Comparison of ENCODE assay signal across 1 cellular context in the genomic region with DNA sequence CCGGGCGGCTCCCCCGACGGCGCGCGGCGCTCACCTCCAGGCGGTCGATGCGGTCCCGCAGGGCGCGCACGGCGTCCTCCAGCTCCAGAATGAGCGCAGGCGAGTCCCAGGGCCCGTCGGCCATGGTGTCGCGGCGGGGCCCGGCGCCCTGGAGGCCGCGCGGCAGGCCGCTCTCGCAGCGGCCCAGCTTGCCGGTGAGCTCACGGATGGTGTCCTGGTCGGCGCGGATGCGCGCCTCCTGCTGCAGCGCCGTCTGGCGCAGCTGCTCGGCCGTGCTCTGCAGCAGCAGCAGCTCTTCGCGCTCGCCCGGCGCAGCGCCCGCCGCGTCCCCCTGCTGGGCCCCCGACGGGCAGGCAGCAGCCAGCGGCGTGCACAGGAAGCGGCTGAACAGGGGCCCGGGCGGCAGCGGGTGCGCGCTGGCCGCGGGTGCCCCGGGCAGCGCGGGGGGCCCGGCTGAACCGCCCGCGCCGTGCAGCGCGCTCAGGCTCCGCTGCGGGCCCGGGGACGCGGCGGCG.
A peak's percentile ranks its signal among the peaks of the same experiment; 100 is the strongest.
TF ChIP-seq lines count a peak whose summit lies in the region.

No MANE protein-coding gene starts in this region.

TF ChIP-seq in HEK293, 187 proteins besides CTCF, POLR2A, EP300 and RAD21 (continued from another document):
- TF ChIP-seq, protein P1, sequence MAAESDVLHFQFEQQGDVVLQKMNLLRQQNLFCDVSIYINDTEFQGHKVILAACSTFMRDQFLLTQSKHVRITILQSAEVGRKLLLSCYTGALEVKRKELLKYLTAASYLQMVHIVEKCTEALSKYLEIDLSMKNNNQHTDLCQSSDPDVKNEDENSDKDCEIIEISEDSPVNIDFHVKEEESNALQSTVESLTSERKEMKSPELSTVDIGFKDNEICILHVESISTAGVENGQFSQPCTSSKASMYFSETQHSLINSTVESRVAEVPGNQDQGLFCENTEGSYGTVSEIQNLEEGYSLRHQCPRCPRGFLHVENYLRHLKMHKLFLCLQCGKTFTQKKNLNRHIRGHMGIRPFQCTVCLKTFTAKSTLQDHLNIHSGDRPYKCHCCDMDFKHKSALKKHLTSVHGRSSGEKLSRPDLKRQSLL (tag by site-specific recombination; IDR thresholded peaks at IDR 0.05): peak; percentile 51; the same call in 1 of the 2 replicates
- TF ChIP-seq WT1 (tag by site-specific recombination; IDR thresholded peaks at IDR 0.05) (no peak), ZNF23 (tag by site-specific recombination; IDR thresholded peaks at IDR 0.05; ENCODE audit: borderline replicate concordance) (no peak), ZBTB1 (tag by site-specific recombination; IDR thresholded peaks at IDR 0.05) (no peak), ZNF561 (tag by site-specific recombination; IDR thresholded peaks at IDR 0.05; ENCODE audit: borderline replicate concordance) (0 out of 2 replicates have a peak, but pooled peaks have one; percentile 53), ZIC2 (tag by site-specific recombination; IDR thresholded peaks at IDR 0.05) (peak; percentile 67), MYNN (tag by site-specific recombination; IDR thresholded peaks at IDR 0.05; ENCODE audit: borderline replicate concordance) (no peak), ZNF544 (tag by site-specific recombination; IDR thresholded peaks at IDR 0.05) (no peak), SCRT1 (tag by site-specific recombination; IDR thresholded peaks at IDR 0.05; ENCODE audit: borderline replicate concordance) (no peak), ZNF776 (tag by site-specific recombination; IDR thresholded peaks at IDR 0.05; ENCODE audit: borderline replicate concordance) (no peak), ZNF596 (tag by site-specific recombination; IDR thresholded peaks at IDR 0.05) (0 out of 2 replicates have a peak, but pooled peaks have one; percentile 25), ZBTB20 (tag by site-specific recombination; IDR thresholded peaks at IDR 0.05) (peak; percentile 56), OSR2 (tag by site-specific recombination; IDR thresholded peaks at IDR 0.05) (0 out of 2 replicates have a peak, but pooled peaks have one; percentile 20), ZBTB8A (tag by site-specific recombination; IDR thresholded peaks at IDR 0.05) (peak; percentile 67; the same call in 1 of the 2 replicates), ZBTB26 (tag by site-specific recombination; optimal IDR thresholded peaks at IDR 0.05) (peak; percentile 52), ZSCAN30 (tag by site-specific recombination; IDR thresholded peaks at IDR 0.05) (peak; percentile 60)
- TF ChIP-seq, protein P2, sequence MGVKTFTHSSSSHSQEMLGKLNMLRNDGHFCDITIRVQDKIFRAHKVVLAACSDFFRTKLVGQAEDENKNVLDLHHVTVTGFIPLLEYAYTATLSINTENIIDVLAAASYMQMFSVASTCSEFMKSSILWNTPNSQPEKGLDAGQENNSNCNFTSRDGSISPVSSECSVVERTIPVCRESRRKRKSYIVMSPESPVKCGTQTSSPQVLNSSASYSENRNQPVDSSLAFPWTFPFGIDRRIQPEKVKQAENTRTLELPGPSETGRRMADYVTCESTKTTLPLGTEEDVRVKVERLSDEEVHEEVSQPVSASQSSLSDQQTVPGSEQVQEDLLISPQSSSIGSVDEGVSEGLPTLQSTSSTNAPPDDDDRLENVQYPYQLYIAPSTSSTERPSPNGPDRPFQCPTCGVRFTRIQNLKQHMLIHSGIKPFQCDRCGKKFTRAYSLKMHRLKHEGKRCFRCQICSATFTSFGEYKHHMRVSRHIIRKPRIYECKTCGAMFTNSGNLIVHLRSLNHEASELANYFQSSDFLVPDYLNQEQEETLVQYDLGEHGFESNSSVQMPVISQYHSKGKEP (tag by site-specific recombination; IDR thresholded peaks at IDR 0.05): peak; percentile 95
- TF ChIP-seq, protein P3, sequence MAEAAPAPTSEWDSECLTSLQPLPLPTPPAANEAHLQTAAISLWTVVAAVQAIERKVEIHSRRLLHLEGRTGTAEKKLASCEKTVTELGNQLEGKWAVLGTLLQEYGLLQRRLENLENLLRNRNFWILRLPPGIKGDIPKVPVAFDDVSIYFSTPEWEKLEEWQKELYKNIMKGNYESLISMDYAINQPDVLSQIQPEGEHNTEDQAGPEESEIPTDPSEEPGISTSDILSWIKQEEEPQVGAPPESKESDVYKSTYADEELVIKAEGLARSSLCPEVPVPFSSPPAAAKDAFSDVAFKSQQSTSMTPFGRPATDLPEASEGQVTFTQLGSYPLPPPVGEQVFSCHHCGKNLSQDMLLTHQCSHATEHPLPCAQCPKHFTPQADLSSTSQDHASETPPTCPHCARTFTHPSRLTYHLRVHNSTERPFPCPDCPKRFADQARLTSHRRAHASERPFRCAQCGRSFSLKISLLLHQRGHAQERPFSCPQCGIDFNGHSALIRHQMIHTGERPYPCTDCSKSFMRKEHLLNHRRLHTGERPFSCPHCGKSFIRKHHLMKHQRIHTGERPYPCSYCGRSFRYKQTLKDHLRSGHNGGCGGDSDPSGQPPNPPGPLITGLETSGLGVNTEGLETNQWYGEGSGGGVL (tag by site-specific recombination; IDR thresholded peaks at IDR 0.05): peak; percentile 42; the same call in 1 of the 2 replicates
- TF ChIP-seq, protein P4, sequence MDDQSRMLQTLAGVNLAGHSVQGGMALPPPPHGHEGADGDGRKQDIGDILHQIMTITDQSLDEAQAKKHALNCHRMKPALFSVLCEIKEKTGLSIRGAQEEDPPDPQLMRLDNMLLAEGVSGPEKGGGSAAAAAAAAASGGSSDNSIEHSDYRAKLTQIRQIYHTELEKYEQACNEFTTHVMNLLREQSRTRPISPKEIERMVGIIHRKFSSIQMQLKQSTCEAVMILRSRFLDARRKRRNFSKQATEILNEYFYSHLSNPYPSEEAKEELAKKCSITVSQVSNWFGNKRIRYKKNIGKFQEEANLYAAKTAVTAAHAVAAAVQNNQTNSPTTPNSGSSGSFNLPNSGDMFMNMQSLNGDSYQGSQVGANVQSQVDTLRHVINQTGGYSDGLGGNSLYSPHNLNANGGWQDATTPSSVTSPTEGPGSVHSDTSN (CRISPR knock-in tag; IDR thresholded peaks at IDR 0.05): 0 out of 2 replicates have a peak, but pooled peaks have one; percentile 57
